In the genomic region with DNA sequence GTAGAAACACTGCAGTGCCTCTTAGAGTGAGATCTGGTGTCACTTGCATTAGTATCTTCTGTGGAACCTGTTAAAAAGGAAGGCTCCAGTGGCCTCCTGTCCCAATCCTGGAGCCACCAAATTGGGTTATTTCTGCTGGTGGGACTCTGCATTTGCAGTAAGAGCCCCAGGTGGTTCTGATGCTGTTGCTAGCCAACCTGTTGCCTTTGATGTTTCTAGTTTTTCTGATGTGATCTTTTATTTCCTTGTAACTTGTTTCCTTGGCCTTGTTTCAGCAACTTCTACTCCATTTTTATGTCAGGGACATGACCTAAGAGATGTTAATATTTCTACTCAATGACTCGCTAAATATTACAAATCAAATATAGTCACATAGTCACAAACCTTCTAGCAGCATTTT, we compare ENCODE assay signal across 16 cellular contexts. TPM values are rescaled to one million over a fixed set of nuclear protein-coding genes. Genes with fewer than 3 reads are reported as not detected.
DNase-seq lines count a peak whose midpoint lies in the region; ATAC-seq, FAIRE-seq and TF ChIP-seq lines count a peak whose summit lies in the region.
"Had no signal": no experiment of that assay in that cellular context is flagged by ENCODE, and none has a peak within 500 bp of the region (broad histone marks: within the 10 kb centered on the region; RNA-seq: fewer than 3 reads in every experiment).

No MANE protein-coding gene starts in this region.

- H3K4me1 ChIP-seq in trophoblast cell (ENCODE audit: control insufficient read depth in 1 of 2, insufficient read depth in 2 of 2, low read length in 2 of 2): peaks cover 28 to 31% of the 10 kb centered on the region in 2 experiments

- H3K27ac ChIP-seq in WERI-Rb-1: peak overlapping the region; percentile 70
- no peak overlapping the region for H3K27ac ChIP-seq in trophoblast cell (ENCODE audit: low read depth, low read length)
- H3K27ac ChIP-seq: BLaER1, GM23248 had no signal

- H4K12ac ChIP-seq in trophoblast cell (ENCODE audit: low read depth, low read length): no peak overlapping the region

- H3K14ac ChIP-seq in trophoblast cell (ENCODE audit: low read length): no peak overlapping the region

- H4K8ac ChIP-seq in trophoblast cell (ENCODE audit: low read depth, low read length): no peak overlapping the region

- TF ChIP-seq CTCF in D721Med (IDR thresholded peaks at IDR 0.05; ENCODE audit: insufficient read depth, missing control alignments) (no peak), WERI-Rb-1 (IDR thresholded peaks at IDR 0.05; ENCODE audit: low read depth, low read length) (no peak), GM13977 (IDR thresholded peaks at IDR 0.05; ENCODE audit: extremely low read depth, insufficient read depth, missing control alignments) (no peak)

- FAIRE-seq in D721Med (lab: Jason Lieb, UNC): peak; percentile 38
- FAIRE-seq: GM18507 had no signal

- no CpG with 5 or more reads among the region's 1 CpG for WGBS in trophoblast cell (ENCODE audit: extremely low coverage, insufficient coverage, insufficient read length)

- no peak overlapping the region for H3K18ac ChIP-seq in trophoblast cell (ENCODE audit: low read length)

- DNase-seq in D721Med (ENCODE audit: insufficient read length, low spot score) (no peak), NCI-H524 (lab: John Stamatoyannopoulos, UW) (peak; percentile 30 to 65), WERI-Rb-1 (no peak), trophoblast cell (no peak), GM13977 (ENCODE audit: low spot score) (no peak), epidermal melanocyte (ENCODE audit: insufficient read length, low spot score) (no peak)
- DNase-seq: 8988T; CD4-positive, alpha-beta memory T cell; DMS79 treated with DMSO at 0.1 percent for 48 hours; GF-D8; GM23248; HFFc6 had no signal

- no peaks in the 10 kb centered on the region for H3K36me3 ChIP-seq in WERI-Rb-1
- H3K36me3 ChIP-seq in trophoblast cell (ENCODE audit: control insufficient read depth in 1 of 2, insufficient read depth in 2 of 2, low read length in 2 of 2): no peaks in the 10 kb centered on the region
- H3K36me3 ChIP-seq: BLaER1, HAP-1 had no signal

- H2BK12ac ChIP-seq in trophoblast cell (ENCODE audit: low read length): peak overlapping the region; percentile 67

- no peak for ATAC-seq in HG03280 (IDR thresholded peaks at IDR 0.05; ENCODE audit: unreplicated experiment)

- H3K4ac ChIP-seq in trophoblast cell (ENCODE audit: low read depth, low read length): no peak overlapping the region

- no peak overlapping the region for H2AK5ac ChIP-seq in trophoblast cell (ENCODE audit: low read length)

- H2BK120ac ChIP-seq in trophoblast cell (ENCODE audit: insufficient read depth, low read length, poor library complexity): peak overlapping the region; percentile 63

- peaks cover 19% of the 10 kb centered on the region for H3K79me1 ChIP-seq in trophoblast cell (ENCODE audit: low read length)

- in situ Hi-C loops in GM13977 (cut with MboI; ENCODE audit: low pct_unique_long_range_greater_than_20kb, low sequenced_read_pairs, unreplicated experiment): no loop called here

- no peak overlapping the region for H3K23ac ChIP-seq in trophoblast cell (ENCODE audit: low read length)

- no peak overlapping the region for H3K9ac ChIP-seq in trophoblast cell (ENCODE audit: low read length)
- H3K9ac ChIP-seq: BLaER1, GM23248 had no signal

- no peak overlapping the region for H3K4me2 ChIP-seq in trophoblast cell (ENCODE audit: low read length)
- H3K4me2 ChIP-seq: BLaER1 had no signal

- H3K27me3 ChIP-seq in WERI-Rb-1 (ENCODE audit: insufficient read depth, low read depth, severe bottlenecking) (no peaks in the 10 kb centered on the region), trophoblast cell (ENCODE audit: insufficient read depth, low read length) (no peaks in the 10 kb centered on the region)
- H3K27me3 ChIP-seq: BLaER1 had no signal

- H4K91ac ChIP-seq in trophoblast cell (ENCODE audit: low read depth, low read length): peak overlapping the region; percentile 43

- H3K9me3 ChIP-seq in WERI-Rb-1 (ENCODE audit: severe bottlenecking) (no peaks in the 10 kb centered on the region), trophoblast cell (ENCODE audit: insufficient read depth, low read depth, low read length) (no peaks in the 10 kb centered on the region)
- H3K9me3 ChIP-seq: BLaER1, HAP-1 had no signal

- no peak overlapping the region for H3K4me3 ChIP-seq in WERI-Rb-1 (ENCODE audit: low read depth, low read length)
- H3K4me3 ChIP-seq in trophoblast cell (ENCODE audit: low read depth, low read length): no peak overlapping the region
- H3K4me3 ChIP-seq: BLaER1, GM23248, HAP-1 had no signal

- peak overlapping the region; percentile 35 for H2BK5ac ChIP-seq in trophoblast cell (ENCODE audit: low read depth, low read length, poor library complexity)

- H3K79me2 ChIP-seq in trophoblast cell (ENCODE audit: control insufficient read depth, insufficient read depth, low read length, poor library complexity): no peaks in the 10 kb centered on the region

- no peak overlapping the region for H2AFZ ChIP-seq in trophoblast cell (ENCODE audit: insufficient read depth, low read length, poor library complexity)
- H2AFZ ChIP-seq: GM23248 had no signal

RNA-seq across cellular contexts. Expression of a gene that starts 12.5 kb away (rescaled TPM):
- 15.1 and 17.4 TPM in 2 replicates for polyA plus RNA-seq in trophoblast cell (2013)

RNA-seq across cellular contexts. Expression of a gene that starts 36.5 kb away (rescaled TPM):
- polyA plus RNA-seq in trophoblast cell (2013): 31.0 and 33.1 TPM in 2 replicates

Comparison
In these comparisons a context has a peak if more than half of its experiments do, and no peak if none do; other contexts are left out.
1. DNase-seq: peak in NCI-H524 (2 of 2); none in D721Med (single experiment), WERI-Rb-1 (single experiment), trophoblast cell (0 of 2), GM13977 (single experiment) and epidermal melanocyte (single experiment).